ENCODE assay signal across 12 cellular contexts in genomic region chr2:191115801-191116200, GRCh38. TPM values are rescaled to one million over a fixed set of nuclear protein-coding genes. Genes with fewer than 3 reads are reported as not detected.
DNase-seq lines count a peak whose midpoint lies in the region; ATAC-seq, FAIRE-seq and TF ChIP-seq lines count a peak whose summit lies in the region.
"Had no signal": no experiment of that assay in that cellular context is flagged by ENCODE, and none has a peak within 500 bp of the region (broad histone marks: within the 10 kb centered on the region; RNA-seq: fewer than 3 reads in every experiment).

No MANE protein-coding gene starts in this region.

- no peaks in the 10 kb centered on the region for H3K27me3 Mint-ChIP-seq in activated CD4-positive, alpha-beta T cell treated with anti-CD3 and anti-CD28 coated beads, Interleukin-2, amount 10 ng/mL, durations not matched to agents 24 days and 14 days
- peaks cover 3% of the 10 kb centered on the region for H3K27me3 Mint-ChIP-seq in activated B cell treated with CpG ODN at 0.5 μM for 24 hours

- peak overlapping the region; percentile 92 for H3K27ac Mint-ChIP-seq in activated CD4-positive, alpha-beta T cell treated with anti-CD3 and anti-CD28 coated beads, Interleukin-2, amount 10 ng/mL, durations not matched to agents 24 days and 14 days
- H3K27ac Mint-ChIP-seq in activated B cell treated with CpG ODN at 0.5 μM for 24 hours = peak overlapping the region; percentile 8
- H3K27ac Mint-ChIP-seq: HFFc6 had no signal

- H3K36me3 ChIP-seq in small intestine (ENCODE audit: control insufficient read depth in 2 of 2, insufficient read depth in 2 of 2, low read length in 2 of 2) (no peaks in the 10 kb centered on the region), stomach (no peaks in the 10 kb centered on the region)
- H3K36me3 ChIP-seq: lower lobe of right lung had no signal

- no peak for TF ChIP-seq POLR2A in stomach (IDR thresholded peaks at IDR 0.05)

- intact Hi-C loops in activated CD4-positive, alpha-beta T cell treated with anti-CD3 and anti-CD28 coated beads, Interleukin-2, amount 10 ng/mL, durations not matched to agents 24 days and 14 days (cut with micrococcal nuclease) = loop anchor here (1.0 to 10.0 kb wide), 8 partner anchors 10 to 562 kb away; partner anchors contain the start of genes GLS, NABP1 and STAT4
- intact Hi-C loops in activated B cell treated with CpG ODN at 0.5 μM for 24 hours (cut with micrococcal nuclease) = no loop called here
- intact Hi-C loops in stomach (cut with DNase I; ENCODE audit: low total_unique reads) = no loop called here

- ATAC-seq in HG02973 (IDR thresholded peaks at IDR 0.05; ENCODE audit: unreplicated experiment) = peak; percentile 50
- no peak for ATAC-seq in activated B cell treated with CpG ODN at 0.5 μM for 24 hours (ENCODE audit: low read depth)
- ATAC-seq in HG02571 (IDR thresholded peaks at IDR 0.05; ENCODE audit: unreplicated experiment) = no peak

- no peaks in the 10 kb centered on the region for H3K27me3 ChIP-seq in small intestine (ENCODE audit: control insufficient read depth in 2 of 2, insufficient read depth in 2 of 2, low read length in 2 of 2)
- H3K27me3 ChIP-seq in stomach = no peaks in the 10 kb centered on the region

- peaks cover 8% of the 10 kb centered on the region for H3K9me3 Mint-ChIP-seq in activated CD4-positive, alpha-beta T cell treated with anti-CD3 and anti-CD28 coated beads, Interleukin-2, amount 10 ng/mL, durations not matched to agents 24 days and 14 days
- H3K9me3 Mint-ChIP-seq in activated B cell treated with CpG ODN at 0.5 μM for 24 hours = no peaks in the 10 kb centered on the region
- H3K9me3 Mint-ChIP-seq: HFFc6 had no signal

- POLR2A ChIA-PET in activated B cell treated with CpG ODN at 0.5 μM for 24 hours (lab: Charles Lee) = no interaction called here

- H3K4me1 Mint-ChIP-seq in activated CD4-positive, alpha-beta T cell treated with anti-CD3 and anti-CD28 coated beads, Interleukin-2, amount 10 ng/mL, durations not matched to agents 24 days and 14 days = peaks cover 48% of the 10 kb centered on the region
- peaks cover 17% of the 10 kb centered on the region for H3K4me1 Mint-ChIP-seq in activated B cell treated with CpG ODN at 0.5 μM for 24 hours

- H3K4me1 ChIP-seq in small intestine (ENCODE audit: control insufficient read depth in 2 of 2, insufficient read depth in 1 of 2, low read depth in 1 of 2, low read length in 1 of 2) = no peaks in the 10 kb centered on the region
- no peaks in the 10 kb centered on the region for H3K4me1 ChIP-seq in stomach
- H3K4me1 ChIP-seq: lower lobe of right lung had no signal

- peak overlapping the region; percentile 48 for H3K4me3 Mint-ChIP-seq in activated CD4-positive, alpha-beta T cell treated with anti-CD3 and anti-CD28 coated beads, Interleukin-2, amount 10 ng/mL, durations not matched to agents 24 days and 14 days
- H3K4me3 Mint-ChIP-seq in activated B cell treated with CpG ODN at 0.5 μM for 24 hours = no peak overlapping the region
- H3K4me3 Mint-ChIP-seq: HFFc6 had no signal

- FAIRE-seq in small intestine (lab: Jason Lieb, UNC) = no peak
- FAIRE-seq: A204.1, endothelial cell of umbilical vein had no signal

- H3K9me3 ChIP-seq in small intestine (ENCODE audit: control insufficient read depth, low read depth) (no peaks in the 10 kb centered on the region), stomach (no peaks in the 10 kb centered on the region)
- H3K9me3 ChIP-seq: lower lobe of right lung had no signal

- peaks cover 55% of the 10 kb centered on the region for H3K36me3 Mint-ChIP-seq in activated CD4-positive, alpha-beta T cell treated with anti-CD3 and anti-CD28 coated beads, Interleukin-2, amount 10 ng/mL, durations not matched to agents 24 days and 14 days (ENCODE audit: low read depth)
- H3K36me3 Mint-ChIP-seq in activated B cell treated with CpG ODN at 0.5 μM for 24 hours (ENCODE audit: low read depth) = no peaks in the 10 kb centered on the region

- 64 to 66% (median 65%) methylated on average over 2 of the region's 2 CpGs for WGBS in small intestine, 3 donors
- WGBS in stomach, 5 donors = 62 to 71% (median 70%) methylated on average over 2 of the region's 2 CpGs

- CTCF ChIA-PET in activated B cell treated with CpG ODN at 0.5 μM for 24 hours (lab: Charles Lee) = no interaction called here

- H3K27ac ChIP-seq in small intestine (ENCODE audit: low read depth in 1 of 2, low read length in 1 of 2) (no peak overlapping the region), stomach (no peak overlapping the region)
- H3K27ac ChIP-seq: lower lobe of right lung had no signal

- no peak for TF ChIP-seq EP300 in stomach (IDR thresholded peaks at IDR 0.05)

- TF ChIP-seq CTCF in activated B cell treated with CpG ODN at 0.5 μM for 24 hours (IDR thresholded peaks at IDR 0.05) = no peak
- no peak for TF ChIP-seq CTCF in stomach (IDR thresholded peaks at IDR 0.05)

- no peak for DNase-seq in activated CD4-positive, alpha-beta T cell treated with anti-CD3 and anti-CD28 coated beads, Interleukin-2, amount 10 ng/mL, durations not matched to agents 24 days and 14 days
- no peak for DNase-seq in activated CD4-positive, alpha-beta T cell treated with anti-CD3 and anti-CD28 coated beads, Interleukin-2, amount 50 U/mL, for 1 hour
- DNase-seq in activated B cell treated with CpG ODN at 0.5 μM for 24 hours (no peak), small intestine (peak; percentile 5), stomach (no peak), dermis blood vessel endothelial cell (no peak)
- DNase-seq: lower lobe of right lung had no signal

- no peak overlapping the region for H3K4me3 ChIP-seq in small intestine (ENCODE audit: low read depth in 1 of 2, low read length in 2 of 2)
- H3K4me3 ChIP-seq in stomach = no peak overlapping the region
- H3K4me3 ChIP-seq: lower lobe of right lung had no signal

RNA-seq across cellular contexts. Expression of gene STAT4, which starts 35.0 kb away (rescaled TPM):
- total RNA-seq in activated CD4-positive, alpha-beta T cell treated with anti-CD3 and anti-CD28 coated beads, Interleukin-2, amount 10 ng/mL, durations not matched to agents 24 days and 14 days = 47.9 and 50.8 TPM in 2 replicates
- total RNA-seq in activated B cell treated with CpG ODN at 0.5 μM for 24 hours (15.1 and 16.5 TPM in 2 replicates), stomach (10 to 100 TPM in 1 of 5 donors, 1 to 10 TPM in 3, under 1 TPM in 1; 0.89 to 21.4 (median 6.6) TPM), dermis blood vessel endothelial cell (0.51 and 1.6 TPM in 2 replicates)
- polyA plus RNA-seq in small intestine (1 to 10 TPM; 1.0 to 2.2 (median 1.1) TPM), stomach (1 to 10 TPM in 1 of 3 donors, under 1 TPM in 2; 0.75 to 1.5 (median 0.78) TPM)
